8 cellular contexts compared by ENCODE assay signal in genomic region chr9:128034821-128035764, GRCh38. TPM values are rescaled to one million over a fixed set of nuclear protein-coding genes. Genes with fewer than 3 reads are reported as not detected.
DNase-seq lines count a peak whose midpoint lies in the region; ATAC-seq and TF ChIP-seq lines count a peak whose summit lies in the region.

No MANE protein-coding gene starts in this region.

- H3K27me3 ChIP-seq in dorsolateral prefrontal cortex = no peaks in the 10 kb centered on the region
- no peaks in the 10 kb centered on the region for H3K27me3 ChIP-seq in liver (ENCODE audit: control insufficient read depth in 4 of 4, insufficient read depth in 4 of 4, low read length in 3 of 4)

- H3K9ac ChIP-seq in liver (ENCODE audit: low read depth in 1 of 2, low read length in 2 of 2) = no peak overlapping the region

- no peaks in the 10 kb centered on the region for H3K9me3 ChIP-seq in liver (ENCODE audit: control insufficient read depth in 4 of 4, low read length in 3 of 4)

- no peak for ATAC-seq in GM21528 (IDR thresholded peaks at IDR 0.05; ENCODE audit: low FRiP score, unreplicated experiment)

- peaks cover 2% of the 10 kb centered on the region for H3K9me3 Mint-ChIP-seq in activated CD4-positive, alpha-beta T cell treated with anti-CD3 and anti-CD28 coated beads, Interleukin-2, amount 10 ng/mL, durations not matched to agents 7 days and 5 days

- H3K4me1 Mint-ChIP-seq in activated CD4-positive, alpha-beta T cell treated with anti-CD3 and anti-CD28 coated beads, Interleukin-2, amount 10 ng/mL, durations not matched to agents 7 days and 5 days = peaks cover 42% of the 10 kb centered on the region

- H3K27ac Mint-ChIP-seq in activated CD4-positive, alpha-beta T cell treated with anti-CD3 and anti-CD28 coated beads, Interleukin-2, amount 10 ng/mL, durations not matched to agents 7 days and 5 days = peak overlapping the region; percentile 36

- intact Hi-C loops in dorsolateral prefrontal cortex (cut with DNase I) = loop anchor here (1.0 to 10.0 kb wide), 4 partner anchors 50 to 92 kb away; partner anchors contain the start of gene EEIG1 (in 2 of the 2)

- DNase-seq in GDM1 (lab: John Stamatoyannopoulos, UW) (peak; percentile 71), HS-27A (ENCODE audit: low read depth) (peak; percentile 77), NCI-H748 (lab: John Stamatoyannopoulos, UW; ENCODE audit: unreplicated experiment) (peak; percentile 88), dorsolateral prefrontal cortex (peak in 9 of 10 donors; percentile 46 to 66 (median 61))
- DNase-seq in activated CD4-positive, alpha-beta T cell treated with anti-CD3 and anti-CD28 coated beads, Interleukin-2, amount 10 ng/mL, durations not matched to agents 7 days and 5 days = peak; percentile 81
- DNase-seq in stimulated activated CD4-positive, alpha-beta T cell treated with anti-CD3 and anti-CD28 coated beads, TNF-alpha, amount 100 ng/mL, for 48 hours (ENCODE audit: low read depth in 3 of 3) = peak in 2 of 3 donors; percentile 37 to 53

- TF ChIP-seq CTCF in dorsolateral prefrontal cortex (IDR thresholded peaks at IDR 0.05 in 54 of 56, conservative IDR thresholded peaks at IDR 0.05 in 2 of 56; ENCODE audit: low read depth in 1 of 56, partially characterized antibody in 56 of 56) (peak; percentile 69 to 97 (median 89)), liver (IDR thresholded peaks at IDR 0.05; ENCODE audit: low read depth, low read length, missing input control) (peak; percentile 98)

- H3K4me3 ChIP-seq in dorsolateral prefrontal cortex (no peak overlapping the region), liver (ENCODE audit: low read depth in 1 of 3, low read length in 3 of 3) (no peak overlapping the region)

- H3K4me3 Mint-ChIP-seq in activated CD4-positive, alpha-beta T cell treated with anti-CD3 and anti-CD28 coated beads, Interleukin-2, amount 10 ng/mL, durations not matched to agents 7 days and 5 days = no peak overlapping the region

- peaks cover 8% of the 10 kb centered on the region for H3K36me3 Mint-ChIP-seq in activated CD4-positive, alpha-beta T cell treated with anti-CD3 and anti-CD28 coated beads, Interleukin-2, amount 10 ng/mL, durations not matched to agents 7 days and 5 days (ENCODE audit: low read depth)

- H3K36me3 ChIP-seq in liver (ENCODE audit: control insufficient read depth in 4 of 4, insufficient read depth in 3 of 4, low read depth in 1 of 4, low read length in 3 of 4) = no peaks in the 10 kb centered on the region

- H3K4me1 ChIP-seq in liver (ENCODE audit: control insufficient read depth in 4 of 4, insufficient read depth in 4 of 4, low read length in 3 of 4) = peaks cover 0 to 7% (median 0%) of the 10 kb centered on the region in 4 donors

- H3K27ac ChIP-seq in dorsolateral prefrontal cortex (peak overlapping the region in 13 of 59 donors; percentile 16 to 73 (median 44)), liver (ENCODE audit: low read depth in 1 of 2, low read length in 2 of 2) (no peak overlapping the region)

- TF ChIP-seq RAD21 in liver (IDR thresholded peaks at IDR 0.05) = peak; percentile 99

- CTCF ChIA-PET in activated CD4-positive, alpha-beta T cell treated with anti-CD3 and anti-CD28 coated beads, Interleukin-2, amount 10 ng/mL, durations not matched to agents 7 days and 5 days (lab: Charles Lee) = interaction anchor here (0.5 to 10.1 kb wide), 35 partner anchors 8 to 300 kb away, joined by 3 to 103 read pairs (median 4); partner anchors contain the start of genes NAIF1 and TOR2A

- POLR2A ChIA-PET in activated CD4-positive, alpha-beta T cell treated with anti-CD3 and anti-CD28 coated beads, Interleukin-2, amount 10 ng/mL, durations not matched to agents 7 days and 5 days (lab: Charles Lee) = no interaction called here

- 27% methylated on average over 8 of the region's 8 CpGs for WGBS in liver

- no peaks in the 10 kb centered on the region for H3K27me3 Mint-ChIP-seq in activated CD4-positive, alpha-beta T cell treated with anti-CD3 and anti-CD28 coated beads, Interleukin-2, amount 10 ng/mL, durations not matched to agents 7 days and 5 days

TF ChIP-seq in liver, 16 proteins besides CTCF, POLR2A, EP300 and RAD21:
- TF ChIP-seq FOXA1 (IDR thresholded peaks at IDR 0.05) (no peak), YY1 (IDR thresholded peaks at IDR 0.05) (peak; percentile 41), REST (IDR thresholded peaks at IDR 0.05) (no peak), SP1 (IDR thresholded peaks at IDR 0.05) (peak; percentile 23), TAF1 (conservative IDR thresholded peaks at IDR 0.05) (no peak), RXRA (IDR thresholded peaks at IDR 0.05) (peak; percentile 43 to 55), JUND (IDR thresholded peaks at IDR 0.05) (no peak), GABPA (IDR thresholded peaks at IDR 0.05 in 1 of 2, conservative IDR thresholded peaks at IDR 0.05 in 1 of 2) (no peak), ZBTB33 (IDR thresholded peaks at IDR 0.05) (no peak), NR2F2 (IDR thresholded peaks at IDR 0.05) (no peak), HNF4G (IDR thresholded peaks at IDR 0.05) (no peak), MAX (IDR thresholded peaks at IDR 0.05) (peak; percentile 83), HNF4A (conservative IDR thresholded peaks at IDR 0.05) (peak in 1 of 2 donors; percentile 27), ATF3 (IDR thresholded peaks at IDR 0.05) (no peak)
TF ChIP-seq in liver: peak in this region for 5.

RNA-seq across cellular contexts. Expression of gene NAIF1, which starts 32.0 kb away (rescaled TPM):
- 10 to 100 TPM; 13.9 to 14.2 TPM for total RNA-seq in activated CD4-positive, alpha-beta T cell treated with anti-CD3 and anti-CD28 coated beads, Interleukin-2, amount 10 ng/mL, durations not matched to agents 7 days and 5 days
- total RNA-seq in dorsolateral prefrontal cortex = 10 to 100 TPM in 17 of 120 experiments, 1 to 10 TPM in 103; 3.4 to 14.7 (median 7.2) TPM
- total RNA-seq in liver = 1 to 10 TPM; 4.6 to 6.5 TPM
- polyA plus RNA-seq in liver = 1 to 10 TPM; 2.5 to 4.8 TPM

RNA-seq across cellular contexts. Expression of gene SLC25A25, which starts 32.9 kb away (rescaled TPM):
- total RNA-seq in activated CD4-positive, alpha-beta T cell treated with anti-CD3 and anti-CD28 coated beads, Interleukin-2, amount 10 ng/mL, durations not matched to agents 7 days and 5 days = 10 to 100 TPM; 14.6 to 18.4 TPM
- 10 to 100 TPM; 17.8 to 66.6 (median 35.3) TPM for total RNA-seq in dorsolateral prefrontal cortex
- total RNA-seq in liver = 10 to 100 TPM; 21.7 to 74.6 TPM
- 10 to 100 TPM; 35.4 to 43.2 TPM for polyA plus RNA-seq in liver

RNA-seq across cellular contexts. Expression of gene EEIG1, which starts 54.3 kb away (rescaled TPM):
- total RNA-seq in activated CD4-positive, alpha-beta T cell treated with anti-CD3 and anti-CD28 coated beads, Interleukin-2, amount 10 ng/mL, durations not matched to agents 7 days and 5 days = 100 to 1,000 TPM; 412 to 477 TPM
- total RNA-seq in dorsolateral prefrontal cortex (100 to 1,000 TPM in 117 of 120 experiments, 10 to 100 TPM in 3; 73.1 to 300 (median 141) TPM), liver (10 to 100 TPM in 1 of 2 donors, 1 to 10 TPM in 1; 4.9 to 14.3 TPM)
- polyA plus RNA-seq in liver = 10 to 100 TPM in 1 of 2 donors, 1 to 10 TPM in 1; 6.7 to 11.2 TPM

Comparison
In these comparisons a context has a peak if more than half of its experiments do, and no peak if none do; other contexts are left out.
1. RNA of gene EEIG1, which starts 54.3 kb away (total RNA-seq): 412 to 477 TPM in activated CD4-positive, alpha-beta T cell treated with anti-CD3 and anti-CD28 coated beads, Interleukin-2, amount 10 ng/mL, durations not matched to agents 7 days and 5 days and 73.1 to 300 TPM in dorsolateral prefrontal cortex; 4.9 to 14.3 TPM in liver; every median in the first group is over 4 times any median in the second.
2. Peak in every context shown above with its lines, with median percentiles within 50 percentile points of each other: DNase-seq.